ENCODE assay signal across 20 cellular contexts in the genomic region with DNA sequence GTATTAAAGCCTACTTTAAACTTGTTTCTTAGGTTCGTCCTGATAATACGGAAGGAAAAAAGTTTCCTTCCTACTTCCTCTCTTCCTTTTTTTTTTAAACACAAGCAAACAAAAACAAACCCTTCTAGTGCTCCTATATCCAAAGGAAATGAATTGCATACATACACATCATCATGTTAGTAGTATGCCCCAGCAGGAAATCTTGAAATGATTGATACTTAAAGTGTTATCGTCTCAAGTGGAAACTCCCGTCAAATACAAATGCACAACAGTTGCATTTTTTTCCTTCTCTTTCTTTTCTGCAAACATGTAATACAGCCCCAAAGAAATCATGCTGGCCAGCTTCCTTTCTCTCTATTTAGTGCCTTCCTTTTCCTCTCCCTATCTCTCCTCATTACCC.
DNase-seq lines count a peak whose midpoint lies in the region; ATAC-seq, FAIRE-seq and TF ChIP-seq lines count a peak whose summit lies in the region.
"Had no signal": no experiment of that assay in that cellular context is flagged by ENCODE, and none has a peak within 500 bp of the region (broad histone marks: within the 10 kb centered on the region; RNA-seq: fewer than 3 reads in every experiment).

No MANE protein-coding gene starts in this region.

- TF ChIP-seq EP300 in HepG2 (IDR thresholded peaks at IDR 0.05; ENCODE audit: low read depth in 2 of 2, low read length in 2 of 2) (no peak), HepG2 (CRISPR knock-in tag; IDR thresholded peaks at IDR 0.05; ENCODE audit: borderline replicate concordance) (no peak)

- intact Hi-C loops in HepG2 (cut with micrococcal nuclease; ENCODE audit: unreplicated experiment) = no loop called here
- intact Hi-C loops in right lobe of liver (cut with DNase I) = no loop called here

- no peaks in the 10 kb centered on the region for H3K4me1 ChIP-seq in liver (ENCODE audit: control insufficient read depth in 4 of 4, insufficient read depth in 4 of 4, low read length in 3 of 4)
- H3K4me1 ChIP-seq in HepG2 (ENCODE audit: insufficient read depth, low read length) = no peaks in the 10 kb centered on the region
- no peaks in the 10 kb centered on the region for H3K4me1 ChIP-seq in right lobe of liver
- peaks cover 63% of the 10 kb centered on the region for H3K4me1 ChIP-seq in neuron (ENCODE audit: insufficient read depth, low read length)
- H3K4me1 ChIP-seq: BE2C, Caco-2 had no signal

- TF ChIP-seq POLR2A in HepG2 (IDR thresholded peaks at IDR 0.05; ENCODE audit: insufficient read depth in 1 of 2, low read depth in 2 of 2, low read length in 2 of 2) (no peak), right lobe of liver (IDR thresholded peaks at IDR 0.05) (no peak)

- TF ChIP-seq CTCF in liver (IDR thresholded peaks at IDR 0.05; ENCODE audit: low read depth, low read length, missing input control) (no peak), HepG2 (CRISPR knock-in tag; IDR thresholded peaks at IDR 0.05) (no peak), right lobe of liver (IDR thresholded peaks at IDR 0.05) (no peak)

- CTCF ChIA-PET in HepG2 (lab: Yijun Ruan, JAX; ENCODE audit: low intra/inter-chr PET ratio, low total read pairs) = no interaction called here

- ATAC-seq in HepG2 = no peak
- peak; percentile 18 to 51 (median 40) for ATAC-seq in right lobe of liver
- no peak for ATAC-seq in HG03045 (IDR thresholded peaks at IDR 0.05; ENCODE audit: unreplicated experiment)

- DNase-seq in HepG2 (ENCODE audit: low spot score) (no peak), right lobe of liver (no peak), RCC 7860 (ENCODE audit: low spot score) (no peak)
- no peak for DNase-seq in stimulated activated CD4-positive, alpha-beta T cell treated with anti-CD3 and anti-CD28 coated beads, Interleukin-4, amount 100 ng/mL, for 4 hours
- DNase-seq: BE2C; Caco-2; CD4-positive, alpha-beta T cell; DMS153; GDM1; KBM-7; NCI-H1105 treated with DMSO at 0.1 percent for 48 hours; NCI-H1694 treated with DMSO at 0.1 percent for 48 hours; NCI-H345; NCI-H524 treated with DMSO at 0.1 percent for 48 hours; RPMI8226 had no signal

- H3K27ac ChIP-seq in liver (ENCODE audit: low read depth in 1 of 2, low read length in 2 of 2) (peak overlapping the region; percentile 34 to 50), HepG2 (ENCODE audit: extremely low read length, insufficient read depth, low read length) (no peak overlapping the region), right lobe of liver (no peak overlapping the region)

- no peak for TF ChIP-seq RAD21 in liver (IDR thresholded peaks at IDR 0.05)
- no peak for TF ChIP-seq RAD21 in HepG2 (CRISPR knock-in tag; IDR thresholded peaks at IDR 0.05)

- H3K9ac ChIP-seq in liver (ENCODE audit: low read depth in 1 of 2, low read length in 2 of 2) (no peak overlapping the region), HepG2 (ENCODE audit: insufficient read depth, low read depth, low read length) (no peak overlapping the region)

- FAIRE-seq in HepG2 (lab: Jason Lieb, UNC) (no peak), RCC 7860 (lab: Jason Lieb, UNC) (no peak)
- FAIRE-seq: A204.1 had no signal

- no peaks in the 10 kb centered on the region for H3K36me3 ChIP-seq in liver (ENCODE audit: control insufficient read depth in 4 of 4, insufficient read depth in 3 of 4, low read depth in 1 of 4, low read length in 3 of 4)
- no peaks in the 10 kb centered on the region for H3K36me3 ChIP-seq in HepG2 (replicated peaks in 1 of 2; ENCODE audit: control insufficient read depth in 1 of 2, insufficient read depth in 2 of 2, low read length in 2 of 2)
- no peaks in the 10 kb centered on the region for H3K36me3 ChIP-seq in right lobe of liver
- no peaks in the 10 kb centered on the region for H3K36me3 ChIP-seq in neuron (ENCODE audit: insufficient read depth, low read length)
- H3K36me3 ChIP-seq: BE2C, HAP-1 had no signal

- 66% methylated on average over 4 of the region's 4 CpGs for WGBS in liver
- 66% methylated on average over 4 of the region's 4 CpGs for WGBS in HepG2 (ENCODE audit: low lambda C conversion rate)
- WGBS in right lobe of liver (ENCODE audit: insufficient coverage, low coverage, low lambda C conversion rate, missing lambda C conversion rate) = 35% methylated on average over 4 of the region's 4 CpGs

- no peaks in the 10 kb centered on the region for H3K79me2 ChIP-seq in HepG2 (ENCODE audit: insufficient read depth, low read length)

- POLR2A ChIA-PET in HepG2 (lab: Yijun Ruan, JAX) = no interaction called here

- BruUV-seq in HepG2 (replicated peaks; lab: Mats Ljungman, UMichigan) = no TSS peak

- in situ Hi-C loops in HepG2 (cut with HindIII; ENCODE audit: extremely low pct_ligation_motif_present, low pct_unique_long_range_greater_than_20kb) = no loop called here

- H4K20me1 ChIP-seq in HepG2 (ENCODE audit: insufficient read depth, low read length) = no peaks in the 10 kb centered on the region

- no peaks in the 10 kb centered on the region for H3K27me3 ChIP-seq in liver (ENCODE audit: control insufficient read depth in 4 of 4, insufficient read depth in 4 of 4, low read length in 3 of 4)
- no peaks in the 10 kb centered on the region for H3K27me3 ChIP-seq in HepG2 (ENCODE audit: control insufficient read depth in 1 of 2, insufficient read depth in 2 of 2, low read length in 2 of 2)
- H3K27me3 ChIP-seq in right lobe of liver = no peaks in the 10 kb centered on the region
- no peaks in the 10 kb centered on the region for H3K27me3 ChIP-seq in neuron (ENCODE audit: insufficient read depth, low read length)
- H3K27me3 ChIP-seq: BE2C had no signal

- H3K4me2 ChIP-seq in HepG2 (ENCODE audit: low read depth, low read length) = no peak overlapping the region

- no peak overlapping the region for H2AFZ ChIP-seq in HepG2 (ENCODE audit: low read length)
- H2AFZ ChIP-seq in neuron (ENCODE audit: low read depth, low read length) = no peak overlapping the region

- no peak overlapping the region for H3K4me3 ChIP-seq in liver (ENCODE audit: low read depth in 1 of 3, low read length in 3 of 3)
- no peak overlapping the region for H3K4me3 ChIP-seq in HepG2 (replicated peaks in 1 of 3; ENCODE audit: insufficient read depth in 1 of 3, low read depth in 2 of 3, low read length in 3 of 3)
- H3K4me3 ChIP-seq in right lobe of liver = no peak overlapping the region
- H3K4me3 ChIP-seq in neuron (ENCODE audit: low read length) = peak overlapping the region; percentile 2
- H3K4me3 ChIP-seq: HAP-1 had no signal

- H3K9me3 ChIP-seq in liver (ENCODE audit: control insufficient read depth in 4 of 4, low read length in 3 of 4) = no peaks in the 10 kb centered on the region
- H3K9me3 ChIP-seq in HepG2 (ENCODE audit: low read length) = peaks cover 18% of the 10 kb centered on the region
- no peaks in the 10 kb centered on the region for H3K9me3 ChIP-seq in right lobe of liver
- H3K9me3 ChIP-seq in neuron (ENCODE audit: low read length) = no peaks in the 10 kb centered on the region
- H3K9me3 ChIP-seq: BE2C, Caco-2, HAP-1 had no signal

TF ChIP-seq in liver, 16 proteins besides CTCF, POLR2A, EP300 and RAD21:
- TF ChIP-seq SP1 (IDR thresholded peaks at IDR 0.05) (no peak), JUND (IDR thresholded peaks at IDR 0.05) (no peak)
TF ChIP-seq in liver: peak in this region for 0.

TF ChIP-seq in HepG2, 621 proteins besides CTCF, POLR2A, EP300 and RAD21 (continues in another document):
- TF ChIP-seq SCMH1 (CRISPR knock-in tag; IDR thresholded peaks at IDR 0.05; ENCODE audit: borderline replicate concordance) = no peak
- TF ChIP-seq, protein P1, sequence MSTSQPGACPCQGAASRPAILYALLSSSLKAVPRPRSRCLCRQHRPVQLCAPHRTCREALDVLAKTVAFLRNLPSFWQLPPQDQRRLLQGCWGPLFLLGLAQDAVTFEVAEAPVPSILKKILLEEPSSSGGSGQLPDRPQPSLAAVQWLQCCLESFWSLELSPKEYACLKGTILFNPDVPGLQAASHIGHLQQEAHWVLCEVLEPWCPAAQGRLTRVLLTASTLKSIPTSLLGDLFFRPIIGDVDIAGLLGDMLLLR (CRISPR knock-in tag; IDR thresholded peaks at IDR 0.05) = no peak
- no peak for TF ChIP-seq GATA4 (IDR thresholded peaks at IDR 0.05; ENCODE audit: borderline replicate concordance, low read depth)
- no peak for TF ChIP-seq ZNF354B (CRISPR knock-in tag; IDR thresholded peaks at IDR 0.05)
- no peak for TF ChIP-seq YY1 (IDR thresholded peaks at IDR 0.05; ENCODE audit: insufficient read depth, insufficient replicate concordance, low read depth, low read length)
- TF ChIP-seq, protein P2, sequence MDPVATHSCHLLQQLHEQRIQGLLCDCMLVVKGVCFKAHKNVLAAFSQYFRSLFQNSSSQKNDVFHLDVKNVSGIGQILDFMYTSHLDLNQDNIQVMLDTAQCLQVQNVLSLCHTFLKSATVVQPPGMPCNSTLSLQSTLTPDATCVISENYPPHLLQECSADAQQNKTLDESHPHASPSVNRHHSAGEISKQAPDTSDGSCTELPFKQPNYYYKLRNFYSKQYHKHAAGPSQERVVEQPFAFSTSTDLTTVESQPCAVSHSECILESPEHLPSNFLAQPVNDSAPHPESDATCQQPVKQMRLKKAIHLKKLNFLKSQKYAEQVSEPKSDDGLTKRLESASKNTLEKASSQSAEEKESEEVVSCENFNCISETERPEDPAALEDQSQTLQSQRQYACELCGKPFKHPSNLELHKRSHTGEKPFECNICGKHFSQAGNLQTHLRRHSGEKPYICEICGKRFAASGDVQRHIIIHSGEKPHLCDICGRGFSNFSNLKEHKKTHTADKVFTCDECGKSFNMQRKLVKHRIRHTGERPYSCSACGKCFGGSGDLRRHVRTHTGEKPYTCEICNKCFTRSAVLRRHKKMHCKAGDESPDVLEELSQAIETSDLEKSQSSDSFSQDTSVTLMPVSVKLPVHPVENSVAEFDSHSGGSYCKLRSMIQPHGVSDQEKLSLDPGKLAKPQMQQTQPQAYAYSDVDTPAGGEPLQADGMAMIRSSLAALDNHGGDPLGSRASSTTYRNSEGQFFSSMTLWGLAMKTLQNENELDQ (CRISPR knock-in tag; IDR thresholded peaks at IDR 0.05; ENCODE audit: borderline replicate concordance) = no peak
- TF ChIP-seq, protein P3, sequence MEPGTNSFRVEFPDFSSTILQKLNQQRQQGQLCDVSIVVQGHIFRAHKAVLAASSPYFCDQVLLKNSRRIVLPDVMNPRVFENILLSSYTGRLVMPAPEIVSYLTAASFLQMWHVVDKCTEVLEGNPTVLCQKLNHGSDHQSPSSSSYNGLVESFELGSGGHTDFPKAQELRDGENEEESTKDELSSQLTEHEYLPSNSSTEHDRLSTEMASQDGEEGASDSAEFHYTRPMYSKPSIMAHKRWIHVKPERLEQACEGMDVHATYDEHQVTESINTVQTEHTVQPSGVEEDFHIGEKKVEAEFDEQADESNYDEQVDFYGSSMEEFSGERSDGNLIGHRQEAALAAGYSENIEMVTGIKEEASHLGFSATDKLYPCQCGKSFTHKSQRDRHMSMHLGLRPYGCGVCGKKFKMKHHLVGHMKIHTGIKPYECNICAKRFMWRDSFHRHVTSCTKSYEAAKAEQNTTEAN (CRISPR knock-in tag; conservative IDR thresholded peaks at IDR 0.05) = no peak
- no peak for TF ChIP-seq KDM5A (IDR thresholded peaks at IDR 0.05; ENCODE audit: borderline replicate concordance, low read length)
- no peak for TF ChIP-seq SMAD1 (CRISPR knock-in tag; IDR thresholded peaks at IDR 0.05; ENCODE audit: borderline replicate concordance, low read depth)
- no peak for TF ChIP-seq GATAD1 (CRISPR knock-in tag; IDR thresholded peaks at IDR 0.05)

Comparison
In these comparisons a context has a peak if more than half of its experiments do, and no peak if none do; other contexts are left out.
1. H3K27ac ChIP-seq: peak in liver (2 of 2); none in HepG2 (single experiment) and right lobe of liver (0 of 3).
2. ATAC-seq: peak in right lobe of liver (4 of 4); none in HepG2 (single experiment) and HG03045 (single experiment).